ENCODE assay signal across 8 cellular contexts in the genomic region with DNA sequence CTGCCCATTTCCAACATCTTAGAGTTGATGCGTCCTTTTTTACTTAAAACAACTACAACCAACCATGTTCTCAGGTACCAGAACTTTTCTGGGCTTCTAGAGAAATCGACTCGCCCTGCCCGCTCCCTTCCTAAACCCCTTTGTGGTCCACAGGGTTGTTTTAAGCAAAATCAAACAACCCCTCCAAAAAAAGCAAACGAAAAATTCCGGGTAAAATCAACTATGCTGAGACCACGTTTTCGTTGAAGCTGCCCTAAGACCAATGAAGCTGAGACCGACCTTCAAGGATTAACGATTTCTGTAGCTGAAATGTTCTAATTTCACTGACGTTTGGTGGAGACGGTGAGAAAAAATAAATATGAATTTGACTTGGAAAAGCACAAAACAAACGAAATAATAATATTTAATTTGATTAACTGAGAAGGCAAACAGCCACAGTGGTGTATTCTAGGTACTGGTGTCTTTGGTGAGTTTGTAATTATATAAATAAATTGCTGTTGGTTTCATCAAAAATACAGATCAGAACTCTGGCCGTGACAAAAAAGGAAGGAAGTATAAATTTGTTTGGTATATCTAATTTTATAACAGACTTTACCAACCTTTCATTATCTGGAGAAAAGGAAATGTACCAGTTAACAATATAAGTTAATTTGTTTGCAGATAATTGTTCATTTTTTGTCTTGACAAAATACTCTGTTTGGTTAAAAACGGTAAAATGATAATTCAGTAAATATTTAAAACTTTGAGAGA. TPM values are rescaled to one million over a fixed set of nuclear protein-coding genes. Genes with fewer than 3 reads are reported as not detected.
A peak's percentile ranks its signal among the peaks of the same experiment; 100 is the strongest.
DNase-seq lines count a peak whose midpoint lies in the region; ATAC-seq and TF ChIP-seq lines count a peak whose summit lies in the region.
"Had no signal": no experiment of that assay in that cellular context is flagged by ENCODE, and none has a peak within 500 bp of the region (broad histone marks: within the 10 kb centered on the region; RNA-seq: fewer than 3 reads in every experiment).

No MANE protein-coding gene starts in this region.

- peaks cover 16% of the 10 kb centered on the region for H3F3A ChIP-seq in neural cell (ENCODE audit: insufficient read depth, low read length, poor library complexity, severe bottlenecking)

- H3K9ac ChIP-seq in ES-I3 (ENCODE audit: low read depth, low read length), result peak overlapping the region; percentile 80
- no peak overlapping the region for H3K9ac ChIP-seq in mammary epithelial cell (ENCODE audit: insufficient read depth, low read length)
- no peak overlapping the region for H3K9ac ChIP-seq in neural cell (ENCODE audit: low read length)

- H3K27ac ChIP-seq in mammary epithelial cell (ENCODE audit: insufficient read depth, low read depth, low read length) (no peak overlapping the region), neural cell (ENCODE audit: low read length) (no peak overlapping the region)
- H3K27ac ChIP-seq: VCaP had no signal

- in situ Hi-C loops in mammary epithelial cell (cut with MboI; ENCODE audit: low sequenced_read_pairs in 2 of 2), result loop anchor here in 1 of 2 donors (10.0 kb wide), 1 partner anchor 200 kb away; no protein-coding TSS in a partner anchor

- H3K9me2 ChIP-seq in neural cell (ENCODE audit: insufficient read depth, low read length), result no peaks in the 10 kb centered on the region

- intact Hi-C loops in mammary epithelial cell (cut with micrococcal nuclease), result loop anchor here (10.0 kb wide), 1 partner anchor 290 kb away; a partner anchor contains a TSS

- no peaks in the 10 kb centered on the region for H3K9me3 ChIP-seq in ES-I3 (ENCODE audit: control insufficient read depth, insufficient read depth, low read length)
- H3K9me3 ChIP-seq in mammary epithelial cell (replicated peaks; ENCODE audit: insufficient read depth, low read length), result no peaks in the 10 kb centered on the region
- H3K9me3 ChIP-seq in neural cell (ENCODE audit: low read length), result no peaks in the 10 kb centered on the region

- H2AFZ ChIP-seq in mammary epithelial cell (ENCODE audit: low read depth, low read length) (peak overlapping the region; percentile 95), neural cell (ENCODE audit: low read depth, low read length) (peak overlapping the region; percentile 40)

- H3K27me3 ChIP-seq in mammary epithelial cell (ENCODE audit: insufficient read depth, low read length) (peaks cover 35% of the 10 kb centered on the region), neural cell (ENCODE audit: insufficient read depth, low read depth, low read length) (no peaks in the 10 kb centered on the region)

- H4K20me1 ChIP-seq in mammary epithelial cell (ENCODE audit: insufficient read depth, low read length) (no peaks in the 10 kb centered on the region), neural cell (ENCODE audit: insufficient read depth) (no peaks in the 10 kb centered on the region)

- H3K4me1 ChIP-seq in ES-I3 (ENCODE audit: insufficient read depth, low read length) (peaks cover 4% of the 10 kb centered on the region; the same call in 1 of the 2 replicates), mammary epithelial cell (ENCODE audit: insufficient read depth, low read length) (peaks cover 13% of the 10 kb centered on the region)

- H3K4me3 ChIP-seq in mammary epithelial cell (replicated peaks in 1 of 3; ENCODE audit: insufficient read depth in 1 of 3, low read depth in 2 of 3, low read length in 3 of 3) (peak overlapping the region; percentile 47 to 67 (median 49)), neural cell (ENCODE audit: low read length) (peak overlapping the region; percentile 85)

- H3K36me3 ChIP-seq in ES-I3 (ENCODE audit: insufficient read depth, low read length), result no peaks in the 10 kb centered on the region
- H3K36me3 ChIP-seq in mammary epithelial cell (ENCODE audit: insufficient read depth, low read length), result no peaks in the 10 kb centered on the region
- no peaks in the 10 kb centered on the region for H3K36me3 ChIP-seq in neural cell (ENCODE audit: insufficient read depth, low read length)

- CTCF ChIA-PET in mammary epithelial cell (lab: Charles Lee; ENCODE audit: low non-redundant PET), result no interaction called here

- TF ChIP-seq RAD21 in neural cell (conservative IDR thresholded peaks at IDR 0.05), result no peak

- ATAC-seq in HG03108 (IDR thresholded peaks at IDR 0.05; ENCODE audit: unreplicated experiment), result no peak

- TF ChIP-seq EP300 in neural cell (conservative IDR thresholded peaks at IDR 0.05; ENCODE audit: poor library complexity, severe bottlenecking), result no peak

- dilution Hi-C loops in mammary epithelial cell (cut with HindIII; ENCODE audit: low sequenced_read_pairs), result no loop called here

- H3K79me2 ChIP-seq in mammary epithelial cell (ENCODE audit: insufficient read depth, low read length) (no peaks in the 10 kb centered on the region), neural cell (replicated peaks; ENCODE audit: insufficient read depth, low read length) (peaks cover 65% of the 10 kb centered on the region)

- DNase-seq in Kasumi-1 (lab: John Stamatoyannopoulos, UW) (peak; percentile 79 to 87), mammary epithelial cell (peak; percentile 29), mucosa of gallbladder (ENCODE audit: low spot score) (no peak), Ammon's horn (ENCODE audit: low spot score) (no peak)

- no TSS peak for BruUV-seq in mammary epithelial cell (replicated peaks; lab: Mats Ljungman, UMichigan)

- TF ChIP-seq CTCF in mammary epithelial cell (conservative IDR thresholded peaks at IDR 0.05 in 1 of 2, IDR thresholded peaks at IDR 0.05 in 1 of 2; ENCODE audit: extremely low read depth in 1 of 2, insufficient read depth in 1 of 2, low read depth in 1 of 2, low read length in 2 of 2), result no peak
- TF ChIP-seq CTCF in neural cell (IDR thresholded peaks at IDR 0.05; ENCODE audit: poor library complexity, severe bottlenecking), result no peak

- 20% methylated on average over 15 of the region's 15 CpGs for WGBS in mammary epithelial cell (ENCODE audit: low coverage, missing lambda C conversion rate)

- H3K4me2 ChIP-seq in mammary epithelial cell (ENCODE audit: insufficient read depth, low read depth, low read length) (peak overlapping the region; percentile 100), neural cell (ENCODE audit: low read length) (peak overlapping the region; percentile 90)

TF ChIP-seq in neural cell, 6 proteins besides CTCF, POLR2A, EP300 and RAD21:
- TF ChIP-seq, protein P1, sequence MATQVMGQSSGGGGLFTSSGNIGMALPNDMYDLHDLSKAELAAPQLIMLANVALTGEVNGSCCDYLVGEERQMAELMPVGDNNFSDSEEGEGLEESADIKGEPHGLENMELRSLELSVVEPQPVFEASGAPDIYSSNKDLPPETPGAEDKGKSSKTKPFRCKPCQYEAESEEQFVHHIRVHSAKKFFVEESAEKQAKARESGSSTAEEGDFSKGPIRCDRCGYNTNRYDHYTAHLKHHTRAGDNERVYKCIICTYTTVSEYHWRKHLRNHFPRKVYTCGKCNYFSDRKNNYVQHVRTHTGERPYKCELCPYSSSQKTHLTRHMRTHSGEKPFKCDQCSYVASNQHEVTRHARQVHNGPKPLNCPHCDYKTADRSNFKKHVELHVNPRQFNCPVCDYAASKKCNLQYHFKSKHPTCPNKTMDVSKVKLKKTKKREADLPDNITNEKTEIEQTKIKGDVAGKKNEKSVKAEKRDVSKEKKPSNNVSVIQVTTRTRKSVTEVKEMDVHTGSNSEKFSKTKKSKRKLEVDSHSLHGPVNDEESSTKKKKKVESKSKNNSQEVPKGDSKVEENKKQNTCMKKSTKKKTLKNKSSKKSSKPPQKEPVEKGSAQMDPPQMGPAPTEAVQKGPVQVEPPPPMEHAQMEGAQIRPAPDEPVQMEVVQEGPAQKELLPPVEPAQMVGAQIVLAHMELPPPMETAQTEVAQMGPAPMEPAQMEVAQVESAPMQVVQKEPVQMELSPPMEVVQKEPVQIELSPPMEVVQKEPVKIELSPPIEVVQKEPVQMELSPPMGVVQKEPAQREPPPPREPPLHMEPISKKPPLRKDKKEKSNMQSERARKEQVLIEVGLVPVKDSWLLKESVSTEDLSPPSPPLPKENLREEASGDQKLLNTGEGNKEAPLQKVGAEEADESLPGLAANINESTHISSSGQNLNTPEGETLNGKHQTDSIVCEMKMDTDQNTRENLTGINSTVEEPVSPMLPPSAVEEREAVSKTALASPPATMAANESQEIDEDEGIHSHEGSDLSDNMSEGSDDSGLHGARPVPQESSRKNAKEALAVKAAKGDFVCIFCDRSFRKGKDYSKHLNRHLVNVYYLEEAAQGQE (IDR thresholded peaks at IDR 0.05; ENCODE audit: borderline replicate concordance), result no peak
- no peak for TF ChIP-seq MXI1 (conservative IDR thresholded peaks at IDR 0.05; ENCODE audit: poor library complexity, severe bottlenecking)
- TF ChIP-seq EZH2 (IDR thresholded peaks at IDR 0.05; ENCODE audit: borderline replicate concordance, insufficient read depth, low read length, poor library complexity, severe bottlenecking), result no peak

RNA-seq across cellular contexts. Expression of a gene that starts 4.7 kb away (rescaled TPM):
- total RNA-seq in mammary epithelial cell (10 to 100 TPM in 1 of 2 donors, 1 to 10 TPM in 1; 5.0 to 14.4 TPM), mucosa of gallbladder (0.66 TPM)
- polyA plus RNA-seq in mammary epithelial cell (12.4 TPM), neural cell (26.3 and 29.6 TPM in 2 replicates)
- polyA minus RNA-seq in mammary epithelial cell (28.1 TPM), neural cell (64.5 and 82.2 TPM in 2 replicates)

RNA-seq across cellular contexts. Expression of a gene that starts 56.8 kb away (rescaled TPM):
- total RNA-seq in mammary epithelial cell, result 10 to 100 TPM; 25.5 to 95.2 TPM
- 34.6 TPM for polyA plus RNA-seq in mammary epithelial cell
- 12.0 TPM for polyA minus RNA-seq in mammary epithelial cell
- polyA plus RNA-seq in neural cell, result 135 and 188 TPM in 2 replicates
- 71.6 and 93.8 TPM in 2 replicates for polyA minus RNA-seq in neural cell
- total RNA-seq in mucosa of gallbladder, result 57.1 TPM

Comparison
In these comparisons a context has a peak if more than half of its experiments do, and no peak if none do; other contexts are left out.
1. DNase-seq: peak in Kasumi-1 (2 of 2) and mammary epithelial cell (single experiment); none in mucosa of gallbladder (single experiment) and Ammon's horn (single experiment).